1 cellular context compared by ENCODE assay signal in genomic region chrX:1368385-1368698, GRCh38.
TF ChIP-seq lines count a peak whose summit lies in the region.

No MANE protein-coding gene starts in this region.

TF ChIP-seq in WTC11, 78 proteins besides CTCF, POLR2A, EP300 and RAD21 (continued from another document):
- TF ChIP-seq PRDM15 (CRISPR knock-in tag; IDR thresholded peaks at IDR 0.05) (no peak), EMX1 (CRISPR knock-in tag; IDR thresholded peaks at IDR 0.05) (no peak), ZBTB43 (CRISPR knock-in tag; IDR thresholded peaks at IDR 0.05) (no peak), RELA (CRISPR knock-in tag; IDR thresholded peaks at IDR 0.05; ENCODE audit: borderline replicate concordance) (no peak), ETV6 (CRISPR knock-in tag; IDR thresholded peaks at IDR 0.05) (no peak), ATF1 (CRISPR knock-in tag; IDR thresholded peaks at IDR 0.05) (no peak), USF2 (CRISPR knock-in tag; IDR thresholded peaks at IDR 0.05) (no peak), ZNF138 (CRISPR knock-in tag; conservative IDR thresholded peaks at IDR 0.05) (no peak), RORB (CRISPR knock-in tag; IDR thresholded peaks at IDR 0.05) (no peak)
